20 cellular contexts compared by ENCODE assay signal in genomic region chr16:10932959-10933710, GRCh38. TPM values are rescaled to one million over a fixed set of nuclear protein-coding genes. Genes with fewer than 3 reads are reported as not detected.
DNase-seq lines count a peak whose midpoint lies in the region; ATAC-seq and TF ChIP-seq lines count a peak whose summit lies in the region.
"Had no signal": no experiment of that assay in that cellular context is flagged by ENCODE, and none has a peak within 500 bp of the region (broad histone marks: within the 10 kb centered on the region; RNA-seq: fewer than 3 reads in every experiment).

No MANE protein-coding gene starts in this region.

- H3K9me3 ChIP-seq in adrenal gland (replicated peaks in 1 of 3) (no peaks in the 10 kb centered on the region), neutrophil (no peaks in the 10 kb centered on the region)
- H3K9me3 ChIP-seq: stomach had no signal

- 78 to 86% (median 78%) methylated on average over 11 of the region's 11 CpGs for WGBS in adrenal gland, 4 donors

- ATAC-seq in activated CD8-positive, alpha-beta memory T cell treated with anti-CD3 and anti-CD28 coated beads, Interleukin-2, amount 10 ng/mL, durations not matched to agents 7 days and 5 days, result peak; percentile 8
- ATAC-seq: activated T-cell treated with anti-CD3 and anti-CD28 coated beads, Interleukin-2, amount 50 U/mL, for 72 hours; WTC11 had no signal

- H3K36me3 ChIP-seq in adrenal gland (replicated peaks in 1 of 2) (peaks cover 0 to 25% of the 10 kb centered on the region in 2 donors), neutrophil (peaks cover 9% of the 10 kb centered on the region)

- intact Hi-C loops in adrenal gland (cut with DNase I), result no loop called here

- H3K4me3 ChIP-seq in adrenal gland (no peak overlapping the region), neutrophil (ENCODE audit: low read depth in 1 of 2, low read length in 1 of 2) (no peak overlapping the region)
- H3K4me3 ChIP-seq: stomach had no signal

- H3K4me1 Mint-ChIP-seq in activated CD8-positive, alpha-beta memory T cell treated with anti-CD3 and anti-CD28 coated beads, Interleukin-2, amount 10 ng/mL, durations not matched to agents 7 days and 5 days, result peaks cover 63% of the 10 kb centered on the region
- H3K4me1 Mint-ChIP-seq: WTC11 had no signal

- H3K27ac ChIP-seq in adrenal gland (peak overlapping the region in 3 of 5 donors; percentile 45 to 87 (median 77)), neutrophil (peak overlapping the region; percentile 35)
- H3K27ac ChIP-seq: stomach had no signal

- DNase-seq in activated CD8-positive, alpha-beta memory T cell treated with anti-CD3 and anti-CD28 coated beads, Interleukin-2, amount 10 ng/mL, durations not matched to agents 7 days and 5 days, result no peak
- no peak for DNase-seq in activated CD8-positive, alpha-beta memory T cell treated with anti-CD3 and anti-CD28 coated beads, Interleukin-2, amount 50 U/mL, for 48 hours
- DNase-seq in GF-D8 (lab: John Stamatoyannopoulos, UW) (peak; percentile 16), adrenal gland (no peak), UCSD-AML1 (lab: John Stamatoyannopoulos, UW; ENCODE audit: unreplicated experiment) (no peak), DMS114 treated with DMSO at 0.1 percent for 48 hours (lab: John Stamatoyannopoulos, UW; ENCODE audit: unreplicated experiment) (no peak), NCI-H1417 treated with DMSO at 0.1 percent for 48 hours (lab: John Stamatoyannopoulos, UW) (no peak)
- DNase-seq: activated CD4-positive, alpha-beta memory T cell treated with anti-CD3 and anti-CD28 coated beads, Interleukin-2, amount 10 ng/mL, durations not matched to agents 7 days and 5 days; activated T-cell treated with anti-CD3 and anti-CD28 coated beads, Interleukin-2, amount 50 U/mL, for 72 hours; anterior cingulate cortex; CD4-positive, alpha-beta memory T cell; DND-41; kidney; mesendoderm; SHP77 treated with DMSO at 0.1 percent for 48 hours; stomach had no signal

- H3K4me3 Mint-ChIP-seq in activated CD8-positive, alpha-beta memory T cell treated with anti-CD3 and anti-CD28 coated beads, Interleukin-2, amount 10 ng/mL, durations not matched to agents 7 days and 5 days, result no peak overlapping the region
- H3K4me3 Mint-ChIP-seq: activated CD4-positive, alpha-beta memory T cell treated with anti-CD3 and anti-CD28 coated beads, Interleukin-2, amount 10 ng/mL, durations not matched to agents 7 days and 5 days; activated T-cell treated with anti-CD3 and anti-CD28 coated beads, Interleukin-2, amount 50 U/mL, for 72 hours; CD4-positive, alpha-beta memory T cell; WTC11 had no signal

- CTCF ChIA-PET in activated CD8-positive, alpha-beta memory T cell treated with anti-CD3 and anti-CD28 coated beads, Interleukin-2, amount 10 ng/mL, durations not matched to agents 7 days and 5 days (lab: Charles Lee), result interaction anchor here (1.0 to 1.4 kb wide), 3 partner anchors 8 to 168 kb away, joined by 3 to 4 read pairs (median 3); no protein-coding TSS in a partner anchor

- no peaks in the 10 kb centered on the region for H3K9me3 Mint-ChIP-seq in activated CD8-positive, alpha-beta memory T cell treated with anti-CD3 and anti-CD28 coated beads, Interleukin-2, amount 10 ng/mL, durations not matched to agents 7 days and 5 days (ENCODE audit: low read depth)
- H3K9me3 Mint-ChIP-seq: activated CD4-positive, alpha-beta memory T cell treated with anti-CD3 and anti-CD28 coated beads, Interleukin-2, amount 10 ng/mL, durations not matched to agents 7 days and 5 days; activated T-cell treated with anti-CD3 and anti-CD28 coated beads, Interleukin-2, amount 50 U/mL, for 72 hours; CD4-positive, alpha-beta memory T cell; WTC11 had no signal

- TF ChIP-seq POLR2A in adrenal gland (IDR thresholded peaks at IDR 0.05), result no peak

- H3K27me3 Mint-ChIP-seq in activated CD8-positive, alpha-beta memory T cell treated with anti-CD3 and anti-CD28 coated beads, Interleukin-2, amount 10 ng/mL, durations not matched to agents 7 days and 5 days, result no peaks in the 10 kb centered on the region
- H3K27me3 Mint-ChIP-seq: activated CD4-positive, alpha-beta memory T cell treated with anti-CD3 and anti-CD28 coated beads, Interleukin-2, amount 10 ng/mL, durations not matched to agents 7 days and 5 days; CD4-positive, alpha-beta memory T cell had no signal

- peak overlapping the region; percentile 40 for H3K27ac Mint-ChIP-seq in activated CD8-positive, alpha-beta memory T cell treated with anti-CD3 and anti-CD28 coated beads, Interleukin-2, amount 10 ng/mL, durations not matched to agents 7 days and 5 days
- H3K27ac Mint-ChIP-seq: activated CD4-positive, alpha-beta memory T cell treated with anti-CD3 and anti-CD28 coated beads, Interleukin-2, amount 10 ng/mL, durations not matched to agents 7 days and 5 days; WTC11 had no signal

- H3K4me1 ChIP-seq in adrenal gland (replicated peaks in 1 of 2) (peaks cover 61 to 83% of the 10 kb centered on the region in 2 donors), neutrophil (ENCODE audit: control insufficient read depth in 1 of 2, insufficient read depth in 1 of 2, low read depth in 1 of 2, low read length in 1 of 2) (peaks cover 38 to 56% of the 10 kb centered on the region in 2 experiments)

- no peak for TF ChIP-seq CTCF in adrenal gland (IDR thresholded peaks at IDR 0.05)
- no peak for TF ChIP-seq CTCF in neutrophil (IDR thresholded peaks at IDR 0.05)

- H3K27me3 ChIP-seq in adrenal gland (no peaks in the 10 kb centered on the region), neutrophil (no peaks in the 10 kb centered on the region)
- H3K27me3 ChIP-seq: stomach had no signal

- H3K36me3 Mint-ChIP-seq in activated CD8-positive, alpha-beta memory T cell treated with anti-CD3 and anti-CD28 coated beads, Interleukin-2, amount 10 ng/mL, durations not matched to agents 7 days and 5 days, result peaks cover 13% of the 10 kb centered on the region

RNA-seq across cellular contexts. Expression of gene DEXI, which starts 9.1 kb away (rescaled TPM):
- 10 to 100 TPM; 23.3 to 30.8 TPM for total RNA-seq in activated CD8-positive, alpha-beta memory T cell treated with anti-CD3 and anti-CD28 coated beads, Interleukin-2, amount 10 ng/mL, durations not matched to agents 7 days and 5 days
- total RNA-seq in adrenal gland, result 100 to 1,000 TPM in 5 of 8 donors, 10 to 100 TPM in 3; 91.9 to 303 (median 136) TPM
- 10 to 100 TPM; 52.6 to 56.6 (median 54.3) TPM for polyA plus RNA-seq in adrenal gland

RNA-seq across cellular contexts. Expression of gene CLEC16A, which starts 11.2 kb away (rescaled TPM):
- 10 to 100 TPM; 36.5 to 55.9 TPM for total RNA-seq in activated CD8-positive, alpha-beta memory T cell treated with anti-CD3 and anti-CD28 coated beads, Interleukin-2, amount 10 ng/mL, durations not matched to agents 7 days and 5 days
- total RNA-seq in adrenal gland, result 10 to 100 TPM; 22.5 to 37.2 (median 29.0) TPM
- 10 to 100 TPM; 14.0 to 24.7 (median 21.6) TPM for polyA plus RNA-seq in adrenal gland

RNA-seq across cellular contexts. Expression of gene CIITA, which starts 56.1 kb away (rescaled TPM):
- 100 to 1,000 TPM in 1 of 2 experiments, 10 to 100 TPM in 1; 68.7 to 103 TPM for total RNA-seq in activated CD8-positive, alpha-beta memory T cell treated with anti-CD3 and anti-CD28 coated beads, Interleukin-2, amount 10 ng/mL, durations not matched to agents 7 days and 5 days
- 10 to 100 TPM in 7 of 8 donors, 1 to 10 TPM in 1; 6.5 to 48.1 (median 20.6) TPM for total RNA-seq in adrenal gland
- polyA plus RNA-seq in adrenal gland, result 10 to 100 TPM in 1 of 3 donors, 1 to 10 TPM in 2; 4.4 to 37.2 (median 7.9) TPM
- total RNA-seq: A673 had no signal
- polyA plus RNA-seq: neural cell had no signal
